8 cellular contexts compared by ENCODE assay signal in genomic region chr19:18058208-18059009, GRCh38. TPM values are rescaled to one million over a fixed set of nuclear protein-coding genes. Genes with fewer than 3 reads are reported as not detected.
DNase-seq lines count a peak whose midpoint lies in the region; ATAC-seq and TF ChIP-seq lines count a peak whose summit lies in the region.

No MANE protein-coding gene starts in this region.

- no peaks in the 10 kb centered on the region for H4K20me1 ChIP-seq in BLaER1

- ATAC-seq in left colon (peak; percentile 93), HG02623 (IDR thresholded peaks at IDR 0.05; ENCODE audit: unreplicated experiment) (no peak)

- H3K27ac ChIP-seq in BLaER1 (peak overlapping the region; percentile 78), HEK293 (ENCODE audit: extremely low read depth, low read depth, low read length) (no peak overlapping the region; the same call in 1 of the 2 replicates), cingulate gyrus (ENCODE audit: low read depth, low read length) (peak overlapping the region; percentile 90)

- H3K4me3 ChIP-seq in BLaER1 (peak overlapping the region; percentile 62), HEK293 (ENCODE audit: low read depth, low read length) (peak overlapping the region; percentile 24)

- intact Hi-C loops in left colon (cut with DNase I, micrococcal nuclease), result loop anchor here (5.0 kb wide), 1 partner anchor 51 kb away; the partner anchor contains the start of gene ARRDC2 (in 2 of the 2)

- DNase-seq in NCI-H2227 treated with DMSO at 0.1 percent for 48 hours (lab: John Stamatoyannopoulos, UW) (peak; percentile 45), left colon (peak; percentile 62 to 84)
- peak; percentile 80 to 81 for DNase-seq in activated CD4-positive, alpha-beta T cell treated with anti-CD3 and anti-CD28 coated beads for 4 hours
- DNase-seq in stimulated activated CD4-positive, alpha-beta T cell treated with anti-CD3 and anti-CD28 coated beads, Interleukin-1b, Interleukin-23, amount 100 ng/mL, for 1 hour (ENCODE audit: low read depth in 2 of 2), result peak; percentile 66 to 72

- H3K9ac ChIP-seq in BLaER1, result peak overlapping the region; percentile 25; the same call in 1 of the 2 replicates

- H3K4me2 ChIP-seq in BLaER1, result peak overlapping the region; percentile 80

- no peaks in the 10 kb centered on the region for H3K36me3 ChIP-seq in BLaER1
- no peaks in the 10 kb centered on the region for H3K36me3 ChIP-seq in HEK293 (ENCODE audit: control insufficient read depth in 2 of 2, insufficient read depth in 1 of 2, low read length in 2 of 2)

- POLR2A ChIA-PET in HEK293 (lab: Yijun Ruan, JAX), result interaction anchor here (0.5 to 1.3 kb wide), 2 partner anchors 51 to 524 kb away, joined by 4 read pairs; no protein-coding TSS in a partner anchor

- H3K9me3 ChIP-seq in BLaER1 (no peaks in the 10 kb centered on the region), HEK293 (ENCODE audit: control insufficient read depth, insufficient read depth, low read depth, low read length) (no peaks in the 10 kb centered on the region)

- TF ChIP-seq CTCF in HEK293 (tag by site-specific recombination; IDR thresholded peaks at IDR 0.05), result peak; percentile 90

- CTCF ChIA-PET in HEK293 (lab: Yijun Ruan, JAX), result interaction anchor here (0.5 to 8.1 kb wide), 30 partner anchors 13 to 1233 kb away, joined by 3 to 101 read pairs (median 4); partner anchors contain the start of genes ARRDC2 and MAST3

- no peaks in the 10 kb centered on the region for H3K27me3 ChIP-seq in BLaER1

- H3K4me1 ChIP-seq in BLaER1, result peaks cover 36% of the 10 kb centered on the region
- no peaks in the 10 kb centered on the region for H3K4me1 ChIP-seq in HEK293 (ENCODE audit: control insufficient read depth, insufficient read depth, low read length)

TF ChIP-seq in HEK293, 187 proteins besides CTCF, POLR2A, EP300 and RAD21 (continues in another document):
- TF ChIP-seq ZSCAN23 (tag by site-specific recombination; IDR thresholded peaks at IDR 0.05), result no peak
- TF ChIP-seq ZNF394 (tag by site-specific recombination; IDR thresholded peaks at IDR 0.05; ENCODE audit: borderline replicate concordance), result peak; percentile 61
- no peak for TF ChIP-seq ZNF211 (tag by site-specific recombination; IDR thresholded peaks at IDR 0.05; ENCODE audit: low read depth)
- TF ChIP-seq ZNF391 (tag by site-specific recombination; IDR thresholded peaks at IDR 0.05; ENCODE audit: borderline replicate concordance, low read depth), result peak; percentile 45; the same call in 1 of the 2 replicates
- TF ChIP-seq SP7 (tag by site-specific recombination; IDR thresholded peaks at IDR 0.05), result peak; percentile 79
- 0 out of 2 replicates have a peak, but pooled peaks have one; percentile 11 for TF ChIP-seq ZNF366 (tag by site-specific recombination; conservative IDR thresholded peaks at IDR 0.05)
- no peak for TF ChIP-seq ZNF660 (tag by site-specific recombination; IDR thresholded peaks at IDR 0.05)
- TF ChIP-seq EGR2 (tag by site-specific recombination; IDR thresholded peaks at IDR 0.05; ENCODE audit: low read depth), result peak; percentile 99
- TF ChIP-seq, protein P1, sequence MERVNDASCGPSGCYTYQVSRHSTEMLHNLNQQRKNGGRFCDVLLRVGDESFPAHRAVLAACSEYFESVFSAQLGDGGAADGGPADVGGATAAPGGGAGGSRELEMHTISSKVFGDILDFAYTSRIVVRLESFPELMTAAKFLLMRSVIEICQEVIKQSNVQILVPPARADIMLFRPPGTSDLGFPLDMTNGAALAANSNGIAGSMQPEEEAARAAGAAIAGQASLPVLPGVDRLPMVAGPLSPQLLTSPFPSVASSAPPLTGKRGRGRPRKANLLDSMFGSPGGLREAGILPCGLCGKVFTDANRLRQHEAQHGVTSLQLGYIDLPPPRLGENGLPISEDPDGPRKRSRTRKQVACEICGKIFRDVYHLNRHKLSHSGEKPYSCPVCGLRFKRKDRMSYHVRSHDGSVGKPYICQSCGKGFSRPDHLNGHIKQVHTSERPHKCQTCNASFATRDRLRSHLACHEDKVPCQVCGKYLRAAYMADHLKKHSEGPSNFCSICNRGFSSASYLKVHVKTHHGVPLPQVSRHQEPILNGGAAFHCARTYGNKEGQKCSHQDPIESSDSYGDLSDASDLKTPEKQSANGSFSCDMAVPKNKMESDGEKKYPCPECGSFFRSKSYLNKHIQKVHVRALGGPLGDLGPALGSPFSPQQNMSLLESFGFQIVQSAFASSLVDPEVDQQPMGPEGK (tag by site-specific recombination; IDR thresholded peaks at IDR 0.05), result peak; percentile 99
- peak; percentile 67; the same call in 1 of the 2 replicates for TF ChIP-seq KLF17 (tag by site-specific recombination; IDR thresholded peaks at IDR 0.05)
- TF ChIP-seq, protein P2, sequence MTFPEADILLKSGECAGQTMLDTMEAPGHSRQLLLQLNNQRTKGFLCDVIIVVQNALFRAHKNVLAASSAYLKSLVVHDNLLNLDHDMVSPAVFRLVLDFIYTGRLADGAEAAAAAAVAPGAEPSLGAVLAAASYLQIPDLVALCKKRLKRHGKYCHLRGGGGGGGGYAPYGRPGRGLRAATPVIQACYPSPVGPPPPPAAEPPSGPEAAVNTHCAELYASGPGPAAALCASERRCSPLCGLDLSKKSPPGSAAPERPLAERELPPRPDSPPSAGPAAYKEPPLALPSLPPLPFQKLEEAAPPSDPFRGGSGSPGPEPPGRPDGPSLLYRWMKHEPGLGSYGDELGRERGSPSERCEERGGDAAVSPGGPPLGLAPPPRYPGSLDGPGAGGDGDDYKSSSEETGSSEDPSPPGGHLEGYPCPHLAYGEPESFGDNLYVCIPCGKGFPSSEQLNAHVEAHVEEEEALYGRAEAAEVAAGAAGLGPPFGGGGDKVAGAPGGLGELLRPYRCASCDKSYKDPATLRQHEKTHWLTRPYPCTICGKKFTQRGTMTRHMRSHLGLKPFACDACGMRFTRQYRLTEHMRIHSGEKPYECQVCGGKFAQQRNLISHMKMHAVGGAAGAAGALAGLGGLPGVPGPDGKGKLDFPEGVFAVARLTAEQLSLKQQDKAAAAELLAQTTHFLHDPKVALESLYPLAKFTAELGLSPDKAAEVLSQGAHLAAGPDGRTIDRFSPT (tag by site-specific recombination; IDR thresholded peaks at IDR 0.05), result no peak
- TF ChIP-seq ZNF677 (tag by site-specific recombination; IDR thresholded peaks at IDR 0.05), result no peak
- peak; percentile 56; the same call in 1 of the 2 replicates for TF ChIP-seq ZNF600 (tag by site-specific recombination; IDR thresholded peaks at IDR 0.05)
- TF ChIP-seq ZNF24 (tag by site-specific recombination; IDR thresholded peaks at IDR 0.05), result peak; percentile 89
- 0 out of 2 replicates have a peak, but pooled peaks have one; percentile 43 for TF ChIP-seq ZNF2 (tag by site-specific recombination; IDR thresholded peaks at IDR 0.05)
- TF ChIP-seq, protein P3, sequence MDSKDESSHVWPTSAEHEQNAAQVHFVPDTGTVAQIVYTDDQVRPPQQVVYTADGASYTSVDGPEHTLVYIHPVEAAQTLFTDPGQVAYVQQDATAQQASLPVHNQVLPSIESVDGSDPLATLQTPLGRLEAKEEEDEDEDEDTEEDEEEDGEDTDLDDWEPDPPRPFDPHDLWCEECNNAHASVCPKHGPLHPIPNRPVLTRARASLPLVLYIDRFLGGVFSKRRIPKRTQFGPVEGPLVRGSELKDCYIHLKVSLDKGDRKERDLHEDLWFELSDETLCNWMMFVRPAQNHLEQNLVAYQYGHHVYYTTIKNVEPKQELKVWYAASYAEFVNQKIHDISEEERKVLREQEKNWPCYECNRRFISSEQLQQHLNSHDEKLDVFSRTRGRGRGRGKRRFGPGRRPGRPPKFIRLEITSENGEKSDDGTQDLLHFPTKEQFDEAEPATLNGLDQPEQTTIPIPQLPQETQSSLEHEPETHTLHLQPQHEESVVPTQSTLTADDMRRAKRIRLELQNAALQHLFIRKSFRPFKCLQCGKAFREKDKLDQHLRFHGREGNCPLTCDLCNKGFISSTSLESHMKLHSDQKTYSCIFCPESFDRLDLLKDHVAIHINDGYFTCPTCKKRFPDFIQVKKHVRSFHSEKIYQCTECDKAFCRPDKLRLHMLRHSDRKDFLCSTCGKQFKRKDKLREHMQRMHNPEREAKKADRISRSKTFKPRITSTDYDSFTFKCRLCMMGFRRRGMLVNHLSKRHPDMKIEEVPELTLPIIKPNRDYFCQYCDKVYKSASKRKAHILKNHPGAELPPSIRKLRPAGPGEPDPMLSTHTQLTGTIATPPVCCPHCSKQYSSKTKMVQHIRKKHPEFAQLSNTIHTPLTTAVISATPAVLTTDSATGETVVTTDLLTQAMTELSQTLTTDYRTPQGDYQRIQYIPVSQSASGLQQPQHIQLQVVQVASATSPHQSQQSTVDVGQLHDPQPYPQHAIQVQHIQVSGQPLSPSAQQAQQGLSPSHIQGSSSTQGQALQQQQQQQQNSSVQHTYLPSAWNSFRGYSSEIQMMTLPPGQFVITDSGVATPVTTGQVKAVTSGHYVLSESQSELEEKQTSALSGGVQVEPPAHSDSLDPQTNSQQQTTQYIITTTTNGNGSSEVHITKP (tag by site-specific recombination; IDR thresholded peaks at IDR 0.05), result peak; percentile 56
- TF ChIP-seq SCRT2 (tag by site-specific recombination; IDR thresholded peaks at IDR 0.05), result 0 out of 2 replicates have a peak, but pooled peaks have one; percentile 28
- TF ChIP-seq ZNF341 (tag by site-specific recombination; IDR thresholded peaks at IDR 0.05; ENCODE audit: low read depth), result peak; percentile 89
- 0 out of 2 replicates have a peak, but pooled peaks have one; percentile 42 for TF ChIP-seq KLF7 (tag by site-specific recombination; IDR thresholded peaks at IDR 0.05; ENCODE audit: borderline replicate concordance)
- peak; percentile 49; the same call in 1 of the 2 replicates for TF ChIP-seq ZNF501 (tag by site-specific recombination; IDR thresholded peaks at IDR 0.05)

RNA-seq across cellular contexts. Expression of gene IL12RB1, which starts 28.3 kb away (rescaled TPM):
- total RNA-seq in left colon, result 1 to 10 TPM in 1 of 2 donors, under 1 TPM in 1; 0.98 to 3.9 TPM

RNA-seq across cellular contexts. Expression of gene MAST3, which starts 39.2 kb away (rescaled TPM):
- total RNA-seq in left colon, result 10 to 100 TPM; 33.6 to 38.6 TPM

RNA-seq across cellular contexts. Expression of gene ARRDC2, which starts 50.4 kb away (rescaled TPM):
- 10 to 100 TPM; 21.0 to 27.7 TPM for total RNA-seq in left colon
